ENCODE assay signal across 16 cellular contexts in the genomic region with DNA sequence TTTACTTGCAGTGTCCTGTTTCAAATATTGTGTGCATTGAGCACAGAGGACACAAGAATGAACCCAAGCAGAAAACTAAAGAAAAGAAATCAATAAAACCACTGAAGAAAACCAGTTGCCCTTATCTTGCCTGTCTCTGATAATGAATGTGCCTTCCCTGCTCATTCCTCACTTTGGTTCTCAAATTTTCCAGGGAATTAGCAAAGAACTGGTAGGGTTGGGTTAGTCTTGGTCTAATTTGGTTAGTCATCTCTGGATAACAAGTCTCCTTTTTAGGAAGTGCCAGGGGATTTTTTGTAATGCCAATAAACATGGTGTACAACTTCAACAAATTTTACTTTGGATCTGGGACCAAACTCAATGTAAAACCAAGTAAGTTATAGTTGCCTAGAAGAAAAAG.
DNase-seq lines count a peak whose midpoint lies in the region; ATAC-seq, FAIRE-seq and TF ChIP-seq lines count a peak whose summit lies in the region.
"Had no signal": no experiment of that assay in that cellular context is flagged by ENCODE, and none has a peak within 500 bp of the region (broad histone marks: within the 10 kb centered on the region; RNA-seq: fewer than 3 reads in every experiment).

No MANE protein-coding gene starts in this region.

- TF ChIP-seq POLR2A in Peyer's patch (IDR thresholded peaks at IDR 0.05) (no peak), K562 (conservative IDR thresholded peaks at IDR 0.05) (no peak), adrenal gland (IDR thresholded peaks at IDR 0.05) (no peak)

- no peak for TF ChIP-seq CTCF in Peyer's patch (IDR thresholded peaks at IDR 0.05)
- TF ChIP-seq CTCF in K562 (IDR thresholded peaks at IDR 0.05 in 2 of 3, conservative IDR thresholded peaks at IDR 0.05 in 1 of 3; ENCODE audit: insufficient read depth in 2 of 3, low read depth in 1 of 3, low read length in 3 of 3): no peak
- no peak for TF ChIP-seq CTCF in hepatocyte (IDR thresholded peaks at IDR 0.05; ENCODE audit: poor library complexity)
- TF ChIP-seq CTCF in adrenal gland (IDR thresholded peaks at IDR 0.05): no peak

- no peaks in the 10 kb centered on the region for H3K36me3 ChIP-seq in Peyer's patch
- no peaks in the 10 kb centered on the region for H3K36me3 ChIP-seq in K562 (ENCODE audit: control insufficient read depth, insufficient read depth, low read length)
- no peaks in the 10 kb centered on the region for H3K36me3 ChIP-seq in hepatocyte (replicated peaks; ENCODE audit: insufficient read depth, low read depth)
- no peaks in the 10 kb centered on the region for H3K36me3 ChIP-seq in adrenal gland (replicated peaks in 1 of 2)
- H3K36me3 ChIP-seq: ovary had no signal

- no peaks in the 10 kb centered on the region for H3K9me3 ChIP-seq in Peyer's patch
- H3K9me3 ChIP-seq in K562 (replicated peaks; ENCODE audit: control insufficient read depth, insufficient read depth, low read depth, low read length): no peaks in the 10 kb centered on the region
- H3K9me3 ChIP-seq in hepatocyte (ENCODE audit: low read depth): no peaks in the 10 kb centered on the region
- no peaks in the 10 kb centered on the region for H3K9me3 ChIP-seq in adrenal gland (replicated peaks in 1 of 3)
- H3K9me3 ChIP-seq: ovary had no signal

- no peaks in the 10 kb centered on the region for H3K79me2 ChIP-seq in K562 (ENCODE audit: control insufficient read depth, insufficient read depth, low read length)
- H3K79me2 ChIP-seq in hepatocyte: no peaks in the 10 kb centered on the region

- no peak overlapping the region for H2AFZ ChIP-seq in K562 (ENCODE audit: low read depth, low read length)
- H2AFZ ChIP-seq in hepatocyte: no peak overlapping the region

- no peak overlapping the region for H3K4me2 ChIP-seq in K562 (ENCODE audit: insufficient read depth, low read length)
- H3K4me2 ChIP-seq in hepatocyte: no peak overlapping the region

- peaks cover 88% of the 10 kb centered on the region for H3K4me1 Mint-ChIP-seq in activated CD8-positive, alpha-beta memory T cell treated with anti-CD3 and anti-CD28 coated beads, Interleukin-2, amount 10 ng/mL, durations not matched to agents 7 days and 5 days
- peaks cover 81% of the 10 kb centered on the region for H3K4me1 Mint-ChIP-seq in stimulated activated effector memory CD8-positive, alpha-beta T cell treated with anti-CD3 and anti-CD28 coated beads, Interleukin-12 subunit alpha, Interleukin-12 subunit beta, amount 100 ng/mL, for 72 hours

- CTCF ChIA-PET in activated CD8-positive, alpha-beta memory T cell treated with anti-CD3 and anti-CD28 coated beads, Interleukin-2, amount 10 ng/mL, durations not matched to agents 7 days and 5 days (lab: Charles Lee): no interaction called here
- CTCF ChIA-PET in K562 (lab: Yijun Ruan, JAX; ENCODE audit: low intra/inter-chr PET ratio): no interaction called here

- no TSS peak for BruUV-seq in K562 (replicated peaks; lab: Mats Ljungman, UMichigan)

- no peak overlapping the region for H3K4me3 ChIP-seq in Peyer's patch
- no peak overlapping the region for H3K4me3 ChIP-seq in K562
- H3K4me3 ChIP-seq in hepatocyte: no peak overlapping the region
- no peak overlapping the region for H3K4me3 ChIP-seq in adrenal gland
- H3K4me3 ChIP-seq: ovary had no signal

- no peak for FAIRE-seq in K562 (lab: Jason Lieb, UNC)

- in situ Hi-C loops in K562 (cut with MboI): no loop called here

- no peak for TF ChIP-seq EP300 in K562 (IDR thresholded peaks at IDR 0.05; ENCODE audit: low read length)

- no peak for TF ChIP-seq RAD21 in K562 (CRISPR knock-in tag; conservative IDR thresholded peaks at IDR 0.05 in 1 of 2, IDR thresholded peaks at IDR 0.05 in 1 of 2)

- no peak for ATAC-seq in activated CD8-positive, alpha-beta memory T cell treated with anti-CD3 and anti-CD28 coated beads, Interleukin-2, amount 10 ng/mL, durations not matched to agents 7 days and 5 days
- no peak for ATAC-seq in K562
- no peak for ATAC-seq in stimulated activated effector memory CD8-positive, alpha-beta T cell treated with anti-CD3 and anti-CD28 coated beads, Interleukin-12 subunit alpha, Interleukin-12 subunit beta, amount 100 ng/mL, for 72 hours
- ATAC-seq: HCT116 had no signal

- H3K9me3 Mint-ChIP-seq in activated CD8-positive, alpha-beta memory T cell treated with anti-CD3 and anti-CD28 coated beads, Interleukin-2, amount 10 ng/mL, durations not matched to agents 7 days and 5 days (ENCODE audit: low read depth): no peaks in the 10 kb centered on the region
- H3K9me3 Mint-ChIP-seq in stimulated activated effector memory CD8-positive, alpha-beta T cell treated with anti-CD3 and anti-CD28 coated beads, Interleukin-12 subunit alpha, Interleukin-12 subunit beta, amount 100 ng/mL, for 72 hours: no peaks in the 10 kb centered on the region

- H3K27ac ChIP-seq in Peyer's patch: peak overlapping the region; percentile 12 to 57 (median 16)
- no peak overlapping the region for H3K27ac ChIP-seq in K562 (ENCODE audit: extremely low read depth, low read depth, low read length)
- no peak overlapping the region for H3K27ac ChIP-seq in hepatocyte
- H3K27ac ChIP-seq in adrenal gland: no peak overlapping the region
- H3K27ac ChIP-seq: ovary had no signal

- DNase-seq in activated CD8-positive, alpha-beta memory T cell treated with anti-CD3 and anti-CD28 coated beads, Interleukin-2, amount 10 ng/mL, durations not matched to agents 7 days and 5 days: no peak
- DNase-seq in activated CD8-positive, alpha-beta memory T cell treated with anti-CD3 and anti-CD28 coated beads, Interleukin-2, amount 50 U/mL, for 4 hours: no peak
- DNase-seq in Peyer's patch (no peak), K562 (ENCODE audit: extremely low read depth in 1 of 4, low spot score in 3 of 4) (no peak), hepatocyte (ENCODE audit: low spot score) (no peak), adrenal gland (no peak), DMS153 treated with DMSO at 0.1 percent for 48 hours (lab: John Stamatoyannopoulos, UW; ENCODE audit: unreplicated experiment) (no peak)
- DNase-seq in stimulated activated effector memory CD8-positive, alpha-beta T cell treated with anti-CD3 and anti-CD28 coated beads, Interleukin-12 subunit alpha, Interleukin-12 subunit beta, amount 100 ng/mL, for 72 hours (ENCODE audit: low spot score in 2 of 2): no peak
- DNase-seq: activated CD4-positive, CD25-positive, alpha-beta regulatory T cell treated with anti-CD3 and anti-CD28 coated beads, Interleukin-2, amount 50 U/mL, for 72 hours; activated effector memory CD4-positive, alpha-beta T cell treated with Interleukin-2 at 50 U/mL for 16 hours; COR-L47; IMR-90; NCI-H1048; NCI-H2107; ovary had no signal

- no peaks in the 10 kb centered on the region for H3K9me1 ChIP-seq in K562 (ENCODE audit: control insufficient read depth, insufficient read depth, low read length)

- POLR2A ChIA-PET in K562 (lab: Yijun Ruan, JAX): no interaction called here

- peaks cover 0 to 13% (median 0%) of the 10 kb centered on the region in 4 donors for H3K4me1 ChIP-seq in Peyer's patch
- H3K4me1 ChIP-seq in K562 (replicated peaks in 1 of 2; ENCODE audit: control insufficient read depth in 2 of 2, insufficient read depth in 2 of 2, low read length in 2 of 2): peaks cover 0 to 14% of the 10 kb centered on the region in 2 experiments; a peak in 3 of 5 replicates
- H3K4me1 ChIP-seq in hepatocyte (ENCODE audit: insufficient read depth): peaks cover 26% of the 10 kb centered on the region
- no peaks in the 10 kb centered on the region for H3K4me1 ChIP-seq in adrenal gland (replicated peaks in 1 of 2)

- H3K27me3 ChIP-seq in Peyer's patch (no peaks in the 10 kb centered on the region), K562 (ENCODE audit: control insufficient read depth in 2 of 2, insufficient read depth in 2 of 2, low read length in 2 of 2) (peaks cover 0 to 4% of the 10 kb centered on the region in 2 experiments; a peak in 1 of 5 replicates), hepatocyte (no peaks in the 10 kb centered on the region), adrenal gland (no peaks in the 10 kb centered on the region)
- H3K27me3 ChIP-seq: ovary had no signal

- intact Hi-C loops in K562 (cut with micrococcal nuclease) (no loop called here), adrenal gland (cut with DNase I) (no loop called here)

- H3K36me3 Mint-ChIP-seq in activated CD8-positive, alpha-beta memory T cell treated with anti-CD3 and anti-CD28 coated beads, Interleukin-2, amount 10 ng/mL, durations not matched to agents 7 days and 5 days: peaks cover 94% of the 10 kb centered on the region
- H3K36me3 Mint-ChIP-seq in stimulated activated effector memory CD8-positive, alpha-beta T cell treated with anti-CD3 and anti-CD28 coated beads, Interleukin-12 subunit alpha, Interleukin-12 subunit beta, amount 100 ng/mL, for 72 hours: peaks cover 100% of the 10 kb centered on the region

- H4K20me1 ChIP-seq in K562 (replicated peaks; ENCODE audit: control insufficient read depth, insufficient read depth, low read length) (no peaks in the 10 kb centered on the region), hepatocyte (ENCODE audit: insufficient read depth, poor library complexity, severe bottlenecking) (no peaks in the 10 kb centered on the region)

- H3K9ac ChIP-seq in K562 (ENCODE audit: insufficient read depth in 1 of 2, low read depth in 2 of 2, low read length in 2 of 2): no peak overlapping the region

- no peaks in the 10 kb centered on the region for H3K27me3 Mint-ChIP-seq in activated CD8-positive, alpha-beta memory T cell treated with anti-CD3 and anti-CD28 coated beads, Interleukin-2, amount 10 ng/mL, durations not matched to agents 7 days and 5 days

- H3K4me3 Mint-ChIP-seq in activated CD8-positive, alpha-beta memory T cell treated with anti-CD3 and anti-CD28 coated beads, Interleukin-2, amount 10 ng/mL, durations not matched to agents 7 days and 5 days: peak overlapping the region; percentile 80
- peak overlapping the region; percentile 78 for H3K4me3 Mint-ChIP-seq in stimulated activated effector memory CD8-positive, alpha-beta T cell treated with anti-CD3 and anti-CD28 coated beads, Interleukin-12 subunit alpha, Interleukin-12 subunit beta, amount 100 ng/mL, for 72 hours

- peak overlapping the region; percentile 96 for H3K27ac Mint-ChIP-seq in activated CD8-positive, alpha-beta memory T cell treated with anti-CD3 and anti-CD28 coated beads, Interleukin-2, amount 10 ng/mL, durations not matched to agents 7 days and 5 days
- H3K27ac Mint-ChIP-seq in stimulated activated effector memory CD8-positive, alpha-beta T cell treated with anti-CD3 and anti-CD28 coated beads, Interleukin-12 subunit alpha, Interleukin-12 subunit beta, amount 100 ng/mL, for 72 hours: peak overlapping the region; percentile 99

- no peaks in the 10 kb centered on the region for H3K9me2 ChIP-seq in hepatocyte (replicated peaks; ENCODE audit: insufficient read depth)

TF ChIP-seq in K562, 482 proteins besides CTCF, POLR2A, EP300 and RAD21 (continues in another document):
- TF ChIP-seq RAD51 (IDR thresholded peaks at IDR 0.05; ENCODE audit: borderline replicate concordance, low read depth): no peak

Comparison
In these comparisons a context has a peak if more than half of its experiments do, and no peak if none do; other contexts are left out.
1. H3K27ac ChIP-seq: peak in Peyer's patch (4 of 4); none in K562 (single experiment), hepatocyte (single experiment) and adrenal gland (0 of 5).